8 cellular contexts compared by ENCODE assay signal in the genomic region with DNA sequence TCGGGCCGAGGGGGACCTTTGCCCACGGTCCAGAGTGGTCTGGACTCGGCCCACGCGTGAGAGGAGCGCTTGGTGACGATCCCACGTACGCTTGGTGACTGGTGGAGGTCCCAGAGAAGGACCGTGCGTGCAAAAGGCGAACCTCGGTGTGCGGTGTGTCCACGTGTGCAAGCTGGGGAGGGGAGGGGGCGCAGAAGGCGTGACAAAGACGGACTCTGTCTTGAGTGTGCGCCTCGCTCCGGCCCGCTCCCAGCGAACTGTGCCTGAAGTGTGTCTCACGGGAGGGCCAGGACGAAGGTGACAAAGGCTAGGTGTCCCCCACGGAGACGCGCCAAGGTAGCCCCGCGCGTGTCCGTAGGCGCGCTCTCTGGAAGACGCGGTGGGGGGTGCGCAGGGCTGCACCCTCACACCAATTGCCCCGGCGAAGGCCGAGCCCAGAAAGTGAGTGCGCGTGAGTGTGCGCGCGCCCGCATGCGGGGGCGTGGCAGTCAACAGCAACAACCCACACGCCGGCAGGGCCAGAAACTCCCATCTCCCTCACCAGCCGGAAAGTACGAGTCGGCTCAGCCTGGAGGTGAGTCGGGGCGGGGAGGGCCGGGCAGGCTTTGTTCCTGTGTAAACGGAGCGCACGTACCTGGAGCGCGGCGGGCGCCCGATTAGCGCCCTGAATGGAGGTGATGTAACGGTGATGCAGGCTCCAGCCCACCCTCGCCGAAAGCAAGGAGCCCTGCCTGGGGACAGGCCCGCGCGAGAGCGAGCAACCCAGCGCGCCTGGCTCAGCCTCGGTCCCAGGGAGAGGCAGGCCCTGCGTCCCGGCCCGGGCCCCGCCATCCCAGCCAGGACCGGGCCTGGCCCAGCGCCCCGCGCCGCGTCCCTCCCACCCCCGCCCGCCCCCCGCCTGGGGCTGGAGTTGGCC. TPM values are rescaled to one million over a fixed set of nuclear protein-coding genes. Genes with fewer than 3 reads are reported as not detected.
DNase-seq lines count a peak whose midpoint lies in the region; ATAC-seq and TF ChIP-seq lines count a peak whose summit lies in the region.

A gene with protein sequence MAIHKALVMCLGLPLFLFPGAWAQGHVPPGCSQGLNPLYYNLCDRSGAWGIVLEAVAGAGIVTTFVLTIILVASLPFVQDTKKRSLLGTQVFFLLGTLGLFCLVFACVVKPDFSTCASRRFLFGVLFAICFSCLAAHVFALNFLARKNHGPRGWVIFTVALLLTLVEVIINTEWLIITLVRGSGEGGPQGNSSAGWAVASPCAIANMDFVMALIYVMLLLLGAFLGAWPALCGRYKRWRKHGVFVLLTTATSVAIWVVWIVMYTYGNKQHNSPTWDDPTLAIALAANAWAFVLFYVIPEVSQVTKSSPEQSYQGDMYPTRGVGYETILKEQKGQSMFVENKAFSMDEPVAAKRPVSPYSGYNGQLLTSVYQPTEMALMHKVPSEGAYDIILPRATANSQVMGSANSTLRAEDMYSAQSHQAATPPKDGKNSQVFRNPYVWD (plus strand): TSS at position 521 of the 916 bp plus-strand sequence. CDS start 7,689 bp downstream, outside the sequence.

- peaks cover 15% of the 10 kb centered on the region for H3K4me1 Mint-ChIP-seq in activated CD4-positive, alpha-beta T cell treated with anti-CD3 and anti-CD28 coated beads for 36 hours

- peak; percentile 85 for ATAC-seq in activated CD4-positive, alpha-beta T cell treated with anti-CD3 and anti-CD28 coated beads for 36 hours
- ATAC-seq in lower lobe of right lung (peak; percentile 66 to 83), HG03571 (IDR thresholded peaks at IDR 0.05; ENCODE audit: unreplicated experiment) (no peak)

- intact Hi-C loops in activated CD4-positive, alpha-beta T cell treated with anti-CD3 and anti-CD28 coated beads for 36 hours (cut with DNase I, micrococcal nuclease): loop anchor here in 1 of 2 experiments (1.0 kb wide), 1 partner anchor 22 kb away; no protein-coding TSS in a partner anchor
- intact Hi-C loops in lower lobe of right lung (cut with DNase I): no loop called here

- DNase-seq in GM06990 (ENCODE audit: extremely low read depth, insufficient read length) (peak; percentile 63), NB4 (ENCODE audit: low read depth) (peak; percentile 80), coronary artery (ENCODE audit: low spot score) (no peak), lower lobe of right lung (peak; percentile 89), cortex of kidney (lab: John Stamatoyannopoulos, UW) (no peak)
- DNase-seq in activated CD4-positive, alpha-beta T cell treated with anti-CD3 and anti-CD28 coated beads for 36 hours: peak; percentile 83
- DNase-seq in stimulated activated CD8-positive, alpha-beta memory T cell treated with anti-CD3 and anti-CD28 coated beads, Interleukin-12 subunit alpha, Interleukin-12 subunit beta, amount 100 ng/mL, for 4 hours (ENCODE audit: low read depth): peak; percentile 33

- H3K9me3 Mint-ChIP-seq in activated CD4-positive, alpha-beta T cell treated with anti-CD3 and anti-CD28 coated beads for 36 hours (ENCODE audit: low read depth): peaks cover 1% of the 10 kb centered on the region

- H3K27ac ChIP-seq in coronary artery: peak within 1 kb of the TSS; percentile 97 to 98
- H3K27ac ChIP-seq in lower lobe of right lung: peak within 1 kb of the TSS; percentile 87

- H3K4me3 ChIP-seq in GM06990 (replicated peaks; ENCODE audit: low read depth, low read length) (peak within 1 kb of the TSS; percentile 31), NB4 (ENCODE audit: low read depth, low read length) (peak within 1 kb of the TSS; percentile 36), coronary artery (peak within 1 kb of the TSS; percentile 80), lower lobe of right lung (peak within 1 kb of the TSS; percentile 67)

- peak within 1 kb of the TSS; percentile 53 for H3K4me3 Mint-ChIP-seq in activated CD4-positive, alpha-beta T cell treated with anti-CD3 and anti-CD28 coated beads for 36 hours

- no peaks in the 10 kb centered on the region for H3K36me3 ChIP-seq in GM06990 (ENCODE audit: control insufficient read depth, insufficient read depth, low read length)
- no peaks in the 10 kb centered on the region for H3K36me3 ChIP-seq in lower lobe of right lung

- no peaks in the 10 kb centered on the region for H3K9me3 ChIP-seq in lower lobe of right lung

- peaks cover 52% of the 10 kb centered on the region for H3K4me1 ChIP-seq in lower lobe of right lung

- CTCF ChIA-PET in activated CD4-positive, alpha-beta T cell treated with anti-CD3 and anti-CD28 coated beads for 36 hours (lab: Charles Lee): interaction anchor here (0.6 kb wide), 1 partner anchor 596 kb away, joined by 3 read pairs; no protein-coding TSS in a partner anchor

- H3K27me3 ChIP-seq in GM06990 (replicated peaks; ENCODE audit: control insufficient read depth, insufficient read depth, low read length) (no peaks in the 10 kb centered on the region; the same call in 1 of the 2 replicates), lower lobe of right lung (ENCODE audit: low read depth) (peaks cover 38% of the 10 kb centered on the region)

- POLR2A ChIA-PET in activated CD4-positive, alpha-beta T cell treated with anti-CD3 and anti-CD28 coated beads for 36 hours (lab: Charles Lee): no interaction called here

- TF ChIP-seq POLR2A in NB4 (IDR thresholded peaks at IDR 0.05; ENCODE audit: extremely low read depth, insufficient read length): no peak

- no peak for TF ChIP-seq CTCF in GM06990 (IDR thresholded peaks at IDR 0.05; ENCODE audit: insufficient read depth, low read length, poor library complexity, severe bottlenecking)
- no peak for TF ChIP-seq CTCF in NB4 (IDR thresholded peaks at IDR 0.05; ENCODE audit: low read depth, low read length)
- TF ChIP-seq CTCF in coronary artery (IDR thresholded peaks at IDR 0.05): no peak
- TF ChIP-seq CTCF in lower lobe of right lung (IDR thresholded peaks at IDR 0.05): no peak

- H3K27ac Mint-ChIP-seq in activated CD4-positive, alpha-beta T cell treated with anti-CD3 and anti-CD28 coated beads for 36 hours: no peak within 1 kb of the TSS

- no peaks in the 10 kb centered on the region for H3K36me3 Mint-ChIP-seq in activated CD4-positive, alpha-beta T cell treated with anti-CD3 and anti-CD28 coated beads for 36 hours (ENCODE audit: low read depth)

- peaks cover 47% of the 10 kb centered on the region for H3K27me3 Mint-ChIP-seq in activated CD4-positive, alpha-beta T cell treated with anti-CD3 and anti-CD28 coated beads for 36 hours

RNA-seq across cellular contexts. Expression of the gene that starts here (rescaled TPM):
- total RNA-seq in activated CD4-positive, alpha-beta T cell treated with anti-CD3 and anti-CD28 coated beads for 36 hours: 1 to 10 TPM in 1 of 2 experiments, under 1 TPM in 1; 0.97 to 1.3 TPM
- 58.2 TPM for total RNA-seq in lower lobe of right lung

Comparison
In these comparisons a context has a peak if more than half of its experiments do, and no peak if none do; other contexts are left out.
1. RNA of the gene that starts here (total RNA-seq): 58.2 TPM in lower lobe of right lung (single experiment); 0.97 to 1.3 TPM in activated CD4-positive, alpha-beta T cell treated with anti-CD3 and anti-CD28 coated beads for 36 hours; every median in the first group is over 10 times any median in the second.
2. DNase-seq: peak in GM06990 (single experiment), NB4 (single experiment), activated CD4-positive, alpha-beta T cell treated with anti-CD3 and anti-CD28 coated beads for 36 hours (single experiment), lower lobe of right lung (single experiment) and stimulated activated CD8-positive, alpha-beta memory T cell treated with anti-CD3 and anti-CD28 coated beads, Interleukin-12 subunit alpha, Interleukin-12 subunit beta, amount 100 ng/mL, for 4 hours (single experiment); none in coronary artery (single experiment) and cortex of kidney (single experiment).
3. Peak in every context shown above with its lines, with median percentiles within 50 percentile points of each other: H3K4me3 ChIP-seq.